15 cellular contexts compared by ENCODE assay signal in genomic region chrX:37320541-37321203, GRCh38. TPM values are rescaled to one million over a fixed set of nuclear protein-coding genes. Genes with fewer than 3 reads are reported as not detected.
"Had no signal": no experiment of that assay in that cellular context is flagged by ENCODE, and none has a peak within 500 bp of the region (broad histone marks: within the 10 kb centered on the region; RNA-seq: fewer than 3 reads in every experiment).

No MANE protein-coding gene starts in this region.

- H2AFZ ChIP-seq: neural progenitor cell had no signal

- H3K36me3 ChIP-seq: left lung, neural progenitor cell, stomach, upper lobe of right lung had no signal

- H3K27ac Mint-ChIP-seq: activated naive CD4-positive, alpha-beta T cell treated with anti-CD3 and anti-CD28 coated beads, Interleukin-2, amount 50 U/mL, for 24 hours; naive B cell; neural progenitor cell had no signal

- H3K4me1 ChIP-seq: left lung, neural progenitor cell, stomach, testis, upper lobe of right lung had no signal

- DNase-seq: activated CD4-positive, alpha-beta T cell treated with anti-CD3 and anti-CD28 coated beads, Interleukin-2, amount 50 U/mL, for 48 hours; activated T-cell treated with anti-CD3 and anti-CD28 coated beads, Interleukin-2, amount 50 U/mL, for 1 hour; left lung; mammary epithelial cell; naive B cell; stomach; T-helper 9 cell; testis; upper lobe of right lung had no signal

- H3K4me3 ChIP-seq: left lung, neural progenitor cell, stomach, testis, upper lobe of right lung had no signal

- H3K9ac ChIP-seq: neural progenitor cell had no signal

- H3K27me3 ChIP-seq: left lung, neural progenitor cell, stomach, testis, upper lobe of right lung had no signal

- ATAC-seq: left lung, sciatic nerve, upper lobe of right lung had no signal

- H3K9me3 Mint-ChIP-seq: activated naive CD4-positive, alpha-beta T cell treated with anti-CD3 and anti-CD28 coated beads, Interleukin-2, amount 50 U/mL, for 24 hours; neural progenitor cell had no signal

- H3K27ac ChIP-seq: left lung, neural progenitor cell, stomach, testis, upper lobe of right lung, VCaP had no signal

- H3K4me2 ChIP-seq: neural progenitor cell had no signal

- FAIRE-seq: islet of Langerhans had no signal

- H3K9me3 ChIP-seq: left lung, testis, upper lobe of right lung had no signal

- H3K36me3 Mint-ChIP-seq: activated naive CD4-positive, alpha-beta T cell treated with anti-CD3 and anti-CD28 coated beads, Interleukin-2, amount 50 U/mL, for 24 hours; naive B cell; neural progenitor cell had no signal

RNA-seq across cellular contexts. Expression of gene PRRG1, which starts 28.5 kb away (rescaled TPM):
- total RNA-seq: mononuclear cell had no signal
